Comparison of ENCODE assay signal across 9 cellular contexts in the genomic region with DNA sequence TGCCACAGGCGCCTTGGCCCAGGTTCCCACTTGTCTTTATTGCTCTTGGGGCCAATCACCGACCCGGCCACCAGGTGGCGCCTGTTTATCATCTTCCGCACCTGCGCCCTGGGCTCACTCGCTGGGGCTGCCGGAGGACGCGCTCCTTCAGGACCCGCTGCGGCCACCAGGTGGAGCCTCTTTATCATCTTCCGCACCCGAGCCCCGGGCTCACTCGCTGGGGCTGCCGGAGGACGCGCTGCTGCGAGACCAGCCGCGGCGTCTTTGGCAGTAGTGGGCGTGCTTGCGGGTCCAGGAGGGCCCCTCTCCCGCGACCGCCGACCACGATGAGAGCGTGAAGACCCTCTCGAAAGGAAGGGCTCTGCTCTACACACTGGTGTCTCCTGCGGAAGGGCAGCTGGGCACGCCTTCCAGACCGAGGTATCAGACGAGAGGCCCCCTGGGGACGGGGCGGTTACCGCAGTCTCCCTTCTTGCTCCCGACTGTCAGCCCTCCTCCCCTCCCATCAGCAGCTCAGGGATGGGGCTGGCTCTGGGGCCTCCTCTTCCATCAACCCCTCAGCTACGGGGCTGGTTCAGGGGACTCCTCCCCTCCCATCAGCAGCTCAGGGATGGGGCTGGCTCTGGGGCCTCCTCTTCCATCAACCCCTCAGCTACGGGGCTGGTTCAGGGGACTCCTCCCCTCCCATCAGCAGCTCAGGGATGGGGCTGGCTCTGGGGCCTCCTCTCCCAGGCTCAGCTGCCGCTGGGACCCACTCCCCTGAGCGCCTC. TPM values are rescaled to one million over a fixed set of nuclear protein-coding genes. Genes with fewer than 3 reads are reported as not detected.
DNase-seq lines count a peak whose midpoint lies in the region; ATAC-seq and TF ChIP-seq lines count a peak whose summit lies in the region.
"Not testable (repeated sequence)": the region's sequence is repeated elsewhere in the genome, so short reads cannot be mapped to it uniquely, and the experiment has no call there.
"Had no signal": no experiment of that assay in that cellular context is flagged by ENCODE, and none has a peak within 500 bp of the region (broad histone marks: within the 10 kb centered on the region; RNA-seq: fewer than 3 reads in every experiment).

No MANE protein-coding gene starts in this region.

- not testable (repeated sequence) for H3F3A ChIP-seq in GM23248 (ENCODE audit: insufficient read depth); neural cell (ENCODE audit: insufficient read depth, low read length, poor library complexity, severe bottlenecking)

- H3K4me3 ChIP-seq in GM23248: not testable (repeated sequence)
- peak overlapping the region; percentile 38; the same call in 1 of the 2 replicates for H3K4me3 ChIP-seq in HUES64 (ENCODE audit: low read length)
- H3K4me3 ChIP-seq in gastroesophageal sphincter: peak overlapping the region in 1 of 2 donors; percentile 30
- H3K4me3 ChIP-seq in neural cell (ENCODE audit: low read length): peak overlapping the region; percentile 62

- DNase-seq in G401 (ENCODE audit: low spot score) (peak; percentile 12), GM23248 (peak; percentile 25)
- peak; percentile 82 for DNase-seq in activated gamma-delta T cell treated with anti-CD3 and anti-CD28 coated beads, Interleukin-2, amount 50 U/mL, for 16 hours (ENCODE audit: low read depth)
- peak; percentile 90 for DNase-seq in stimulated activated naive B cell treated with anti-CD40 and anti-IgM and Interleukin-4, amounts not matched to agents 10 μg/mL and 1 μg/mL and 100 μg/mL, for 72 hours

- H3K4me1 ChIP-seq in GM23248 (ENCODE audit: insufficient read depth); HUES64 (ENCODE audit: insufficient read depth, low read length); gastroesophageal sphincter: not testable (repeated sequence)

- H3K9me2 ChIP-seq in GM23248 (ENCODE audit: insufficient read depth); neural cell (ENCODE audit: insufficient read depth, low read length): not testable (repeated sequence)

- not testable (repeated sequence) for H3K27ac ChIP-seq in GM23248; HUES64 (ENCODE audit: low read depth, low read length); gastroesophageal sphincter
- peak overlapping the region; percentile 59 for H3K27ac ChIP-seq in neural cell (ENCODE audit: low read length)

- peak in 2 of 4 experiments; percentile 20 to 39 for TF ChIP-seq CTCF in gastroesophageal sphincter (IDR thresholded peaks at IDR 0.05)
- TF ChIP-seq CTCF in neural cell (IDR thresholded peaks at IDR 0.05; ENCODE audit: poor library complexity, severe bottlenecking): peak; percentile 56

- not testable (repeated sequence) for TF ChIP-seq RAD21 in neural cell (conservative IDR thresholded peaks at IDR 0.05)

- H4K20me1 ChIP-seq in GM23248 (ENCODE audit: insufficient read depth); neural cell (ENCODE audit: insufficient read depth): not testable (repeated sequence)

- H3K9ac ChIP-seq in GM23248; HUES64 (ENCODE audit: low read depth, low read length): not testable (repeated sequence)
- H3K9ac ChIP-seq in neural cell (ENCODE audit: low read length): peak overlapping the region; percentile 54

- H3K27ac Mint-ChIP-seq in stimulated activated naive B cell treated with anti-CD40 and anti-IgM and Interleukin-4, amounts not matched to agents 10 μg/mL and 1 μg/mL and 100 μg/mL, for 72 hours: peak overlapping the region; percentile 93

- not testable (repeated sequence) for H3K27me3 ChIP-seq in GM23248 (replicated peaks; ENCODE audit: insufficient read depth); HUES64 (ENCODE audit: insufficient read depth, low read length); neural cell (ENCODE audit: insufficient read depth, low read depth, low read length)
- peaks cover 14% of the 10 kb centered on the region for H3K27me3 ChIP-seq in gastroesophageal sphincter

- H3K4me3 Mint-ChIP-seq in stimulated activated naive B cell treated with anti-CD40 and anti-IgM and Interleukin-4, amounts not matched to agents 10 μg/mL and 1 μg/mL and 100 μg/mL, for 72 hours: peak overlapping the region; percentile 88 to 89

- H3K36me3 Mint-ChIP-seq in stimulated activated naive B cell treated with anti-CD40 and anti-IgM and Interleukin-4, amounts not matched to agents 10 μg/mL and 1 μg/mL and 100 μg/mL, for 72 hours: not testable (repeated sequence)

- not testable (repeated sequence) for H3K4me1 Mint-ChIP-seq in stimulated activated naive B cell treated with anti-CD40 and anti-IgM and Interleukin-4, amounts not matched to agents 10 μg/mL and 1 μg/mL and 100 μg/mL, for 72 hours

- H3K9me3 ChIP-seq in GM23248 (ENCODE audit: low read depth); neural cell (ENCODE audit: low read length): not testable (repeated sequence)
- H3K9me3 ChIP-seq in HUES64 (ENCODE audit: insufficient read depth, low read depth, low read length) (peaks cover 90% of the 10 kb centered on the region), gastroesophageal sphincter (peaks cover 0 to 16% (median 0%) of the 10 kb centered on the region in 3 donors)

- not testable (repeated sequence) for H3K9me3 Mint-ChIP-seq in stimulated activated naive B cell treated with anti-CD40 and anti-IgM and Interleukin-4, amounts not matched to agents 10 μg/mL and 1 μg/mL and 100 μg/mL, for 72 hours

- H3K36me3 ChIP-seq in GM23248 (ENCODE audit: low read depth); HUES64 (ENCODE audit: insufficient read depth, low read length); gastroesophageal sphincter; neural cell (ENCODE audit: insufficient read depth, low read length): not testable (repeated sequence)

- not testable (repeated sequence) for H3K79me2 ChIP-seq in GM23248 (ENCODE audit: insufficient read depth); neural cell (replicated peaks; ENCODE audit: insufficient read depth, low read length)

- not testable (repeated sequence) for TF ChIP-seq EP300 in gastroesophageal sphincter (IDR thresholded peaks at IDR 0.05); neural cell (conservative IDR thresholded peaks at IDR 0.05; ENCODE audit: poor library complexity, severe bottlenecking)

- ATAC-seq in SK-N-SH treated with all-trans-retinoic acid at 6 μM for 48 hours (peak; percentile 99), gastroesophageal sphincter (peak; percentile 81)
- ATAC-seq in stimulated activated naive B cell treated with anti-CD40 and anti-IgM and Interleukin-4, amounts not matched to agents 10 μg/mL and 1 μg/mL and 100 μg/mL, for 72 hours (replicated peaks): peak; percentile 95 to 99

- 16 to 19% methylated on average over 41 to 44 of the region's 44 CpGs for WGBS in GM23248 (ENCODE audit: low coverage in 1 of 2, low lambda C conversion rate in 2 of 2, missing lambda C conversion rate in 2 of 2), 2 experiments
- 85% methylated on average over 42 of the region's 44 CpGs for WGBS in HUES64
- 15% methylated on average over 4 of the region's 44 CpGs; no CpG with 5 or more reads in 1 of the 2 donors for WGBS in gastroesophageal sphincter (ENCODE audit: low coverage in 1 of 2), 2 donors

- not testable (repeated sequence) for H3K27me3 Mint-ChIP-seq in stimulated activated naive B cell treated with anti-CD40 and anti-IgM and Interleukin-4, amounts not matched to agents 10 μg/mL and 1 μg/mL and 100 μg/mL, for 72 hours

- in situ Hi-C loops in G401 (cut with HindIII; ENCODE audit: low sequenced_read_pairs); GM23248 (cut with MboI): not testable (repeated sequence)

- H3K4me2 ChIP-seq in GM23248 (ENCODE audit: unreplicated experiment); neural cell (ENCODE audit: low read length): not testable (repeated sequence)

- TF ChIP-seq POLR2A in gastroesophageal sphincter (IDR thresholded peaks at IDR 0.05): not testable (repeated sequence)

- H2AFZ ChIP-seq in GM23248; neural cell (ENCODE audit: low read depth, low read length): not testable (repeated sequence)

RNA-seq across cellular contexts. Expression of a gene that starts 11.5 kb away (rescaled TPM):
- total RNA-seq in G401 (2014; rRNA removed; shearing (Covaris generic)): not detected in 2 replicates
- total RNA-seq in GM23248 (2014; rRNA removed; shearing (Covaris generic)): not detected in 2 replicates
- polyA plus RNA-seq in GM23248 (2016; fragmentation: Nextera tagmentation; extraction: Ambion mirVana) (not detected in 2 replicates), neural cell (not detected in 2 replicates)
- polyA plus RNA-seq in HUES64 (2013, experiment 1 of 2): not detected
- polyA plus RNA-seq in HUES64 (2013, experiment 2 of 2): not detected
- total RNA-seq in gastroesophageal sphincter: not detected
- 0.97 and 2.0 TPM in 2 replicates for polyA minus RNA-seq in neural cell
- polyA plus RNA-seq: esophagus had no signal

RNA-seq across cellular contexts. Expression of a gene that starts 12.5 kb away (rescaled TPM):
- not detected in 2 replicates for total RNA-seq in G401 (2014; rRNA removed; shearing (Covaris generic))
- not detected in 2 replicates for total RNA-seq in GM23248 (2014; rRNA removed; shearing (Covaris generic))
- polyA plus RNA-seq in GM23248 (2016; fragmentation: Nextera tagmentation; extraction: Ambion mirVana): not detected in 2 replicates
- not detected for polyA plus RNA-seq in HUES64 (2013, experiment 1 of 2)
- not detected for polyA plus RNA-seq in HUES64 (2013, experiment 2 of 2)
- total RNA-seq in gastroesophageal sphincter: not detected
- not detected in 2 replicates for polyA plus RNA-seq in neural cell
- polyA minus RNA-seq in neural cell: not detected in 2 replicates
- polyA plus RNA-seq: esophagus had no signal

RNA-seq across cellular contexts. Expression of a gene that starts 17.1 kb away (rescaled TPM):
- total RNA-seq in G401 (2014; rRNA removed; shearing (Covaris generic)): not detected in 2 replicates
- not detected in 2 replicates for total RNA-seq in GM23248 (2014; rRNA removed; shearing (Covaris generic))
- polyA plus RNA-seq in GM23248 (2016; fragmentation: Nextera tagmentation; extraction: Ambion mirVana): not detected in 2 replicates
- polyA plus RNA-seq in HUES64 (2013, experiment 1 of 2): not detected
- not detected for polyA plus RNA-seq in HUES64 (2013, experiment 2 of 2)
- total RNA-seq in gastroesophageal sphincter: not detected
- not detected in 2 replicates for polyA plus RNA-seq in neural cell
- polyA minus RNA-seq in neural cell: not detected in 2 replicates
- polyA plus RNA-seq: esophagus had no signal

RNA-seq across cellular contexts. Expression of a gene that starts 27.9 kb away (rescaled TPM):
- total RNA-seq in G401 (2014; rRNA removed; shearing (Covaris generic)): not detected in 2 replicates
- not detected in 2 replicates for total RNA-seq in GM23248 (2014; rRNA removed; shearing (Covaris generic))
- polyA plus RNA-seq in GM23248 (2016; fragmentation: Nextera tagmentation; extraction: Ambion mirVana): not detected in 2 replicates
- polyA plus RNA-seq in HUES64 (2013, experiment 1 of 2): not detected
- polyA plus RNA-seq in HUES64 (2013, experiment 2 of 2): not detected
- total RNA-seq in gastroesophageal sphincter: not detected
- not detected in 2 replicates for polyA plus RNA-seq in neural cell
- polyA minus RNA-seq in neural cell: 0.73 TPM in 1 of 2 replicates, not detected in the other
- polyA plus RNA-seq: esophagus had no signal

RNA-seq across cellular contexts. Expression of a gene that starts 41.8 kb away (rescaled TPM):
- total RNA-seq in G401 (2014; rRNA removed; shearing (Covaris generic)): not detected in 2 replicates
- not detected in 2 replicates for total RNA-seq in GM23248 (2014; rRNA removed; shearing (Covaris generic))
- polyA plus RNA-seq in GM23248 (2016; fragmentation: Nextera tagmentation; extraction: Ambion mirVana) (not detected in 2 replicates), neural cell (1.1 TPM in 1 of 2 replicates, not detected in the other)
- polyA plus RNA-seq in HUES64 (2013, experiment 1 of 2): not detected
- not detected for polyA plus RNA-seq in HUES64 (2013, experiment 2 of 2)
- total RNA-seq in gastroesophageal sphincter: 1 to 10 TPM in 1 of 4 donors, under 1 TPM in 2, not detected in 1; 0.39 to 1.6 (median 0.40) TPM
- not detected in 2 replicates for polyA minus RNA-seq in neural cell

Comparison
In these comparisons a context has a peak if more than half of its experiments do, and no peak if none do; other contexts are left out.
1. DNase-seq: peak in every context shown above with its lines; median percentile 90 in stimulated activated naive B cell treated with anti-CD40 and anti-IgM and Interleukin-4, amounts not matched to agents 10 μg/mL and 1 μg/mL and 100 μg/mL, for 72 hours; 82 in activated gamma-delta T cell treated with anti-CD3 and anti-CD28 coated beads, Interleukin-2, amount 50 U/mL, for 16 hours; 25 in GM23248; 12 in G401.